In the genomic region with DNA sequence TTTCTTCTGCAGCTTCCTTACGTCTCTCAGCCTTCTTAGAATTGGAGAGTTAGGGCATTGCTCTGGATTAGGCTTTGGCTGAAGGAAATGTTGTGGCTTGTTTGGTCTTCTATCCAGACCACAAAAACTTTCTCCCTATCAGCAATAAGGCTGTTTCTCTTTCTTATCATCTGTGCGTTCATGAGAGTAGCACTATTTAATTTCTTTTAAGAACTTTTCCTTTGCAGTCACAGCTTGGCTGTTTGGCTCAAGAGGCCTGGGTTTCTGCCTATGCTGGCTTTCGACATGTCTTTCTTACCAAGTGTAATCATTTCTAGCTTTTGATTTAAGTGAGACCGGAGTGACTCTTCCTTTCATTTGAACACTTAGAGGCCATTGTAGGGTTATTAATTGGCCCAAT, we compare ENCODE assay signal across 18 cellular contexts. TPM values are rescaled to one million over a fixed set of nuclear protein-coding genes. Genes with fewer than 3 reads are reported as not detected.
DNase-seq lines count a peak whose midpoint lies in the region; ATAC-seq, FAIRE-seq and TF ChIP-seq lines count a peak whose summit lies in the region.
"Had no signal": no experiment of that assay in that cellular context is flagged by ENCODE, and none has a peak within 500 bp of the region (broad histone marks: within the 10 kb centered on the region; RNA-seq: fewer than 3 reads in every experiment).

No MANE protein-coding gene starts in this region.

- 64% methylated on average over 4 of the region's 4 CpGs for WGBS in HepG2 (ENCODE audit: low lambda C conversion rate)

- H3K4me3 ChIP-seq in GM23338, result no peak overlapping the region
- H3K4me3 ChIP-seq in astrocyte (ENCODE audit: insufficient read depth, low read depth, low read length), result no peak overlapping the region
- no peak overlapping the region for H3K4me3 ChIP-seq in naive thymus-derived CD4-positive, alpha-beta T cell (ENCODE audit: low read length)
- H3K4me3 ChIP-seq in HepG2 (replicated peaks in 1 of 3; ENCODE audit: insufficient read depth in 1 of 3, low read depth in 2 of 3, low read length in 3 of 3), result no peak overlapping the region
- H3K4me3 ChIP-seq: BLaER1 treated with 17β-estradiol and CSF1 and Interleukin-3, amounts not matched to agents 10 nM and 100 nM; HAP-1 had no signal

- H3K4me1 ChIP-seq in GM23338 (ENCODE audit: insufficient read depth) (peaks cover 2% of the 10 kb centered on the region), astrocyte (ENCODE audit: insufficient read depth, low read length) (no peaks in the 10 kb centered on the region), HepG2 (ENCODE audit: insufficient read depth, low read length) (no peaks in the 10 kb centered on the region)
- no peaks in the 10 kb centered on the region for H3K4me1 ChIP-seq in naive thymus-derived CD4-positive, alpha-beta T cell (ENCODE audit: control insufficient read depth in 2 of 2, insufficient read depth in 2 of 2, low read length in 2 of 2)
- H3K4me1 ChIP-seq: BLaER1 treated with 17β-estradiol and CSF1 and Interleukin-3, amounts not matched to agents 10 nM and 100 nM; HAP-1 had no signal

- ATAC-seq in GM23338 (no peak), HepG2 (no peak)
- ATAC-seq in naive thymus-derived CD4-positive, alpha-beta T cell, result no peak

- no peak overlapping the region for H3K4me3 Mint-ChIP-seq in activated naive CD4-positive, alpha-beta T cell treated with anti-CD3 and anti-CD28 coated beads, Interleukin-2, amount 50 U/mL, for 24 hours
- H3K4me3 Mint-ChIP-seq in GM23338 (no peak overlapping the region), astrocyte (ENCODE audit: unreplicated experiment) (peak overlapping the region; percentile 2)
- no peak overlapping the region for H3K4me3 Mint-ChIP-seq in naive thymus-derived CD4-positive, alpha-beta T cell
- H3K4me3 Mint-ChIP-seq: CD4-positive, CD25-positive, alpha-beta regulatory T cell had no signal

- H3K27me3 ChIP-seq in GM23338 (ENCODE audit: insufficient read depth), result no peaks in the 10 kb centered on the region
- H3K27me3 ChIP-seq in astrocyte (ENCODE audit: insufficient read depth, low read length), result no peaks in the 10 kb centered on the region
- no peaks in the 10 kb centered on the region for H3K27me3 ChIP-seq in naive thymus-derived CD4-positive, alpha-beta T cell (ENCODE audit: control insufficient read depth in 2 of 2, insufficient read depth in 2 of 2, low read length in 2 of 2)
- no peaks in the 10 kb centered on the region for H3K27me3 ChIP-seq in HepG2 (ENCODE audit: control insufficient read depth in 1 of 2, insufficient read depth in 2 of 2, low read length in 2 of 2)
- H3K27me3 ChIP-seq: BLaER1 treated with 17β-estradiol and CSF1 and Interleukin-3, amounts not matched to agents 10 nM and 100 nM had no signal

- H3K4me1 Mint-ChIP-seq in activated naive CD4-positive, alpha-beta T cell treated with anti-CD3 and anti-CD28 coated beads, Interleukin-2, amount 50 U/mL, for 24 hours, result peaks cover 20% of the 10 kb centered on the region
- H3K4me1 Mint-ChIP-seq in GM23338 (peaks cover 6% of the 10 kb centered on the region), astrocyte (ENCODE audit: low read depth, unreplicated experiment) (peaks cover 11% of the 10 kb centered on the region)
- H3K4me1 Mint-ChIP-seq in naive thymus-derived CD4-positive, alpha-beta T cell, result peaks cover 8 to 43% (median 33%) of the 10 kb centered on the region in 7 donors

- H3K9me3 ChIP-seq in astrocyte (ENCODE audit: insufficient read depth, low read depth, low read length), result no peaks in the 10 kb centered on the region
- no peaks in the 10 kb centered on the region for H3K9me3 ChIP-seq in naive thymus-derived CD4-positive, alpha-beta T cell (ENCODE audit: control insufficient read depth in 2 of 3, low read length in 3 of 3)
- no peaks in the 10 kb centered on the region for H3K9me3 ChIP-seq in HepG2 (ENCODE audit: low read length)
- H3K9me3 ChIP-seq: BLaER1 treated with 17β-estradiol and CSF1 and Interleukin-3, amounts not matched to agents 10 nM and 100 nM; HAP-1 had no signal

- CTCF ChIA-PET in naive thymus-derived CD4-positive, alpha-beta T cell (lab: Charles Lee), result no interaction called here
- CTCF ChIA-PET in HepG2 (lab: Yijun Ruan, JAX; ENCODE audit: low intra/inter-chr PET ratio, low total read pairs), result no interaction called here

- H3K36me3 Mint-ChIP-seq in activated naive CD4-positive, alpha-beta T cell treated with anti-CD3 and anti-CD28 coated beads, Interleukin-2, amount 50 U/mL, for 24 hours, result peaks cover 25% of the 10 kb centered on the region
- H3K36me3 Mint-ChIP-seq in GM23338 (ENCODE audit: low read depth) (peaks cover 13% of the 10 kb centered on the region; the same call in 2 of the 3 replicates), astrocyte (ENCODE audit: low read depth, unreplicated experiment) (peaks cover 9% of the 10 kb centered on the region)
- peaks cover 8 to 81% (median 37%) of the 10 kb centered on the region in 5 donors for H3K36me3 Mint-ChIP-seq in naive thymus-derived CD4-positive, alpha-beta T cell

- H3K36me3 ChIP-seq in GM23338 (ENCODE audit: insufficient read depth) (peaks cover 4% of the 10 kb centered on the region; the same call in 1 of the 2 replicates), astrocyte (ENCODE audit: insufficient read depth, low read length) (no peaks in the 10 kb centered on the region), HepG2 (replicated peaks in 1 of 2; ENCODE audit: control insufficient read depth in 1 of 2, insufficient read depth in 2 of 2, low read length in 2 of 2) (no peaks in the 10 kb centered on the region)
- H3K36me3 ChIP-seq in naive thymus-derived CD4-positive, alpha-beta T cell (ENCODE audit: control insufficient read depth in 2 of 3, insufficient read depth in 3 of 3, low read length in 3 of 3), result peaks cover 0 to 22% (median 0%) of the 10 kb centered on the region in 3 experiments
- H3K36me3 ChIP-seq: BLaER1 treated with 17β-estradiol and CSF1 and Interleukin-3, amounts not matched to agents 10 nM and 100 nM; HAP-1 had no signal

- peaks cover 31% of the 10 kb centered on the region; the same call in 1 of the 2 replicates for H3K79me2 ChIP-seq in GM23338 (replicated peaks; ENCODE audit: insufficient read depth)
- H3K79me2 ChIP-seq in astrocyte (ENCODE audit: insufficient read depth, low read length), result no peaks in the 10 kb centered on the region
- no peaks in the 10 kb centered on the region for H3K79me2 ChIP-seq in HepG2 (ENCODE audit: insufficient read depth, low read length)

- TF ChIP-seq POLR2A in HepG2 (IDR thresholded peaks at IDR 0.05; ENCODE audit: insufficient read depth in 1 of 2, low read depth in 2 of 2, low read length in 2 of 2), result no peak

- no peaks in the 10 kb centered on the region for H3K9me3 Mint-ChIP-seq in activated naive CD4-positive, alpha-beta T cell treated with anti-CD3 and anti-CD28 coated beads, Interleukin-2, amount 50 U/mL, for 24 hours
- H3K9me3 Mint-ChIP-seq in GM23338, result no peaks in the 10 kb centered on the region
- no peaks in the 10 kb centered on the region for H3K9me3 Mint-ChIP-seq in astrocyte (ENCODE audit: unreplicated experiment)
- peaks cover 0 to 2% (median 0%) of the 10 kb centered on the region in 11 donors for H3K9me3 Mint-ChIP-seq in naive thymus-derived CD4-positive, alpha-beta T cell

- peaks cover 4% of the 10 kb centered on the region; the same call in 1 of the 2 replicates for H4K20me1 ChIP-seq in GM23338 (replicated peaks; ENCODE audit: insufficient read depth)
- H4K20me1 ChIP-seq in astrocyte (ENCODE audit: insufficient read depth, low read length), result no peaks in the 10 kb centered on the region
- H4K20me1 ChIP-seq in HepG2 (ENCODE audit: insufficient read depth, low read length), result no peaks in the 10 kb centered on the region
- H4K20me1 ChIP-seq: BLaER1 treated with 17β-estradiol and CSF1 and Interleukin-3, amounts not matched to agents 10 nM and 100 nM had no signal

- no peaks in the 10 kb centered on the region for H3F3A ChIP-seq in GM23338 (replicated peaks; ENCODE audit: low read depth)

- TF ChIP-seq EP300 in HepG2 (IDR thresholded peaks at IDR 0.05; ENCODE audit: low read depth in 2 of 2, low read length in 2 of 2) (no peak), HepG2 (CRISPR knock-in tag; IDR thresholded peaks at IDR 0.05; ENCODE audit: borderline replicate concordance) (no peak)

- H2AFZ ChIP-seq in GM23338 (no peak overlapping the region), astrocyte (ENCODE audit: low read depth, low read length) (no peak overlapping the region), HepG2 (ENCODE audit: low read length) (no peak overlapping the region)

- no peak for DNase-seq in activated naive CD4-positive, alpha-beta T cell treated with Interleukin-2 at 50 U/mL for 16 hours
- no peak for DNase-seq in GM23338 (ENCODE audit: low spot score)
- peak; percentile 59 for DNase-seq in astrocyte (ENCODE audit: low read depth)
- no peak for DNase-seq in naive thymus-derived CD4-positive, alpha-beta T cell
- no peak for DNase-seq in HepG2 (ENCODE audit: low spot score)
- DNase-seq in NCI-H1436 treated with DMSO at 0.1 percent for 48 hours (lab: John Stamatoyannopoulos, UW), result no peak
- DNase-seq in activated CD4-positive, CD25-positive, alpha-beta regulatory T cell (lab: John Stamatoyannopoulos, UW), result no peak
- DNase-seq: 8988T; ACHN; CD4-positive, CD25-positive, alpha-beta regulatory T cell; DMS153; GF-D8 had no signal

- POLR2A ChIA-PET in naive thymus-derived CD4-positive, alpha-beta T cell (lab: Charles Lee), result interaction anchor here (0.5 kb wide), 1 partner anchor 130 kb away, joined by 3 read pairs; no protein-coding TSS in a partner anchor
- POLR2A ChIA-PET in HepG2 (lab: Yijun Ruan, JAX), result no interaction called here

- no peaks in the 10 kb centered on the region for H3K9me2 ChIP-seq in GM23338 (ENCODE audit: insufficient read depth)

- no peak overlapping the region for H3K27ac ChIP-seq in GM23338 (ENCODE audit: low read depth)
- H3K27ac ChIP-seq in astrocyte (ENCODE audit: low read depth, low read length), result no peak overlapping the region
- H3K27ac ChIP-seq in naive thymus-derived CD4-positive, alpha-beta T cell (ENCODE audit: low read depth, low read length), result no peak overlapping the region
- H3K27ac ChIP-seq in HepG2 (ENCODE audit: extremely low read length, insufficient read depth, low read length), result no peak overlapping the region
- H3K27ac ChIP-seq: BLaER1 treated with 17β-estradiol and CSF1 and Interleukin-3, amounts not matched to agents 10 nM and 100 nM had no signal

- in situ Hi-C loops in HepG2 (cut with HindIII; ENCODE audit: extremely low pct_ligation_motif_present, low pct_unique_long_range_greater_than_20kb), result no loop called here

- BruUV-seq in HepG2 (replicated peaks; lab: Mats Ljungman, UMichigan), result no TSS peak

- no peaks in the 10 kb centered on the region for H3K27me3 Mint-ChIP-seq in activated naive CD4-positive, alpha-beta T cell treated with anti-CD3 and anti-CD28 coated beads, Interleukin-2, amount 50 U/mL, for 24 hours
- H3K27me3 Mint-ChIP-seq in GM23338 (ENCODE audit: insufficient read depth, low read depth, poor library complexity) (peaks cover 2% of the 10 kb centered on the region), astrocyte (ENCODE audit: low read depth, unreplicated experiment) (peaks cover 1% of the 10 kb centered on the region)
- H3K27me3 Mint-ChIP-seq in naive thymus-derived CD4-positive, alpha-beta T cell, result no peaks in the 10 kb centered on the region
- H3K27me3 Mint-ChIP-seq: CD4-positive, CD25-positive, alpha-beta regulatory T cell had no signal

- TF ChIP-seq CTCF in GM23338 (conservative IDR thresholded peaks at IDR 0.05; ENCODE audit: low read depth in 2 of 2) (no peak), astrocyte (IDR thresholded peaks at IDR 0.05; ENCODE audit: insufficient read depth, low read depth, low read length) (no peak), HepG2 (CRISPR knock-in tag; IDR thresholded peaks at IDR 0.05) (no peak)

- peak overlapping the region; percentile 18 for H3K27ac Mint-ChIP-seq in activated naive CD4-positive, alpha-beta T cell treated with anti-CD3 and anti-CD28 coated beads, Interleukin-2, amount 50 U/mL, for 24 hours
- H3K27ac Mint-ChIP-seq in GM23338 (peak overlapping the region; percentile 28), astrocyte (ENCODE audit: unreplicated experiment) (no peak overlapping the region)
- H3K27ac Mint-ChIP-seq in naive thymus-derived CD4-positive, alpha-beta T cell, result peak overlapping the region in 5 of 9 donors; percentile 16 to 65 (median 44)
- H3K27ac Mint-ChIP-seq: CD4-positive, CD25-positive, alpha-beta regulatory T cell had no signal

- no peak overlapping the region for H3K9ac ChIP-seq in astrocyte (ENCODE audit: low read length)
- H3K9ac ChIP-seq in HepG2 (ENCODE audit: insufficient read depth, low read depth, low read length), result no peak overlapping the region
- H3K9ac ChIP-seq: BLaER1 treated with 17β-estradiol and CSF1 and Interleukin-3, amounts not matched to agents 10 nM and 100 nM had no signal

- intact Hi-C loops in naive thymus-derived CD4-positive, alpha-beta T cell (cut with micrococcal nuclease), result no loop called here
- intact Hi-C loops in HepG2 (cut with micrococcal nuclease; ENCODE audit: unreplicated experiment), result no loop called here

- H3K4me2 ChIP-seq in GM23338, result no peak overlapping the region
- no peak overlapping the region for H3K4me2 ChIP-seq in astrocyte (ENCODE audit: low read length)
- no peak overlapping the region for H3K4me2 ChIP-seq in HepG2 (ENCODE audit: low read depth, low read length)
- H3K4me2 ChIP-seq: BLaER1 treated with 17β-estradiol and CSF1 and Interleukin-3, amounts not matched to agents 10 nM and 100 nM had no signal

- FAIRE-seq in astrocyte (lab: Jason Lieb, UNC) (no peak), HepG2 (lab: Jason Lieb, UNC) (no peak)
- FAIRE-seq: D721Med, GM19239, H1 had no signal

- no peak for TF ChIP-seq RAD21 in HepG2 (CRISPR knock-in tag; IDR thresholded peaks at IDR 0.05)

RNA-seq across cellular contexts. Expression of a gene that starts 47.4 kb away (rescaled TPM):
- total RNA-seq in GM23338 (2014; rRNA removed; shearing (Covaris generic)), result 30.8 and 34.8 TPM in 2 replicates
- polyA plus RNA-seq in GM23338 (2016; fragmentation: Nextera tagmentation; extraction: Ambion mirVana), result 12.3 and 15.6 TPM in 2 replicates
- 11.5 and 13.1 TPM in 2 replicates for total RNA-seq in astrocyte
- 10 to 100 TPM in 4 of 5 experiments, 1 to 10 TPM in 1; 5.2 to 35.0 (median 24.6) TPM for total RNA-seq in naive thymus-derived CD4-positive, alpha-beta T cell
- 10 to 100 TPM; 17.3 to 19.1 TPM for polyA plus RNA-seq in naive thymus-derived CD4-positive, alpha-beta T cell
- total RNA-seq in HepG2 (2016; rRNA removed; fragmentation: Illumina TruSeq; extraction: Trizol), result 0.11 and 0.55 TPM in 2 replicates
- total RNA-seq in HepG2 (2016; cell fraction: cytosol; rRNA removed; fragmentation: Illumina TruSeq; extraction: Trizol; ENCODE audit: low read depth), result 0.20 and 0.35 TPM in 2 replicates
- total RNA-seq in HepG2 (2016; cell fraction: insoluble cytoplasmic fraction; rRNA removed; fragmentation: Illumina TruSeq; extraction: Trizol), result 0.15 and 0.39 TPM in 2 replicates
- 0.14 and 0.19 TPM in 2 replicates for total RNA-seq in HepG2 (2016; cell fraction: membrane; rRNA removed; fragmentation: Illumina TruSeq; extraction: Trizol)
- total RNA-seq in HepG2 (2016; cell fraction: nucleus; rRNA removed; fragmentation: Illumina TruSeq; extraction: Trizol), result 0.81 and 1.3 TPM in 2 replicates
- 0.39 and 0.66 TPM in 2 replicates for polyA plus RNA-seq in HepG2 (2011; rRNA removed)
- 0.42 and 0.55 TPM in 2 replicates for polyA plus RNA-seq in HepG2 (2011; cell fraction: cytosol; rRNA removed)
- 0.48 and 0.82 TPM in 2 replicates for polyA plus RNA-seq in HepG2 (2011; cell fraction: nucleus; rRNA removed)
- 0.13 and 0.63 TPM in 2 replicates for polyA plus RNA-seq in HepG2 (2012)
- polyA plus RNA-seq in HepG2 (2016; cell fraction: cytosol; fragmentation: Illumina TruSeq; extraction: Trizol; ENCODE audit: low read depth), result 0.02 TPM in 1 of 2 replicates, not detected in the other
- polyA plus RNA-seq in HepG2 (2016; cell fraction: insoluble cytoplasmic fraction; fragmentation: Illumina TruSeq; extraction: Trizol; ENCODE audit: low read depth), result 0.15 and 0.16 TPM in 2 replicates
- polyA plus RNA-seq in HepG2 (2016; cell fraction: membrane; fragmentation: Illumina TruSeq; extraction: Trizol; ENCODE audit: low read depth), result 0.05 and 0.18 TPM in 2 replicates
- polyA plus RNA-seq in HepG2 (2016; cell fraction: nucleus; fragmentation: Illumina TruSeq; extraction: Trizol; ENCODE audit: insufficient read depth, low read depth), result 0.66 and 0.85 TPM in 2 replicates
- 2.1 TPM in 1 of 2 replicates, not detected in the other for polyA minus RNA-seq in HepG2 (2011; rRNA and poly(A)+ RNA removed; ENCODE audit: low replicate concordance)
- 0.30 and 0.88 TPM in 2 replicates for polyA minus RNA-seq in HepG2 (2011; cell fraction: cytosol; rRNA and poly(A)+ RNA removed)
- polyA minus RNA-seq in HepG2 (2011; cell fraction: nucleus; rRNA and poly(A)+ RNA removed), result 1.9 and 3.5 TPM in 2 replicates
